Comparison of ENCODE assay signal across 8 cellular contexts in genomic region chr10:122054046-122055025, GRCh38.
A peak's percentile ranks its signal among the peaks of the same experiment; 100 is the strongest.
DNase-seq lines count a peak whose midpoint lies in the region; TF ChIP-seq lines count a peak whose summit lies in the region.

No MANE protein-coding gene starts in this region.

- TF ChIP-seq CTCF in GM12873 (IDR thresholded peaks at IDR 0.05; ENCODE audit: insufficient read depth, low read depth, low read length, missing control alignments) (peak; percentile 61), OCI-LY1 (IDR thresholded peaks at IDR 0.05; ENCODE audit: low read length) (peak; percentile 72)

- H3K36me3 ChIP-seq in OCI-LY1 (ENCODE audit: insufficient read depth, low read length), result no peaks in the 10 kb centered on the region

- no peaks in the 10 kb centered on the region for H4K20me1 ChIP-seq in OCI-LY1 (ENCODE audit: insufficient read depth, low read length)

- no peak overlapping the region for H2AFZ ChIP-seq in OCI-LY1 (ENCODE audit: low read length)

- no peak overlapping the region for H3K4me3 ChIP-seq in OCI-LY1 (ENCODE audit: low read depth, low read length, poor library complexity, severe bottlenecking)

- H3K79me2 ChIP-seq in OCI-LY1 (ENCODE audit: insufficient read depth, low read length), result no peaks in the 10 kb centered on the region

- DNase-seq in fibroblast of gingiva (ENCODE audit: low read depth) (peak; percentile 48), pulmonary artery endothelial cell (ENCODE audit: low read depth, low spot score) (peak; percentile 36), NCI-H2227 (lab: John Stamatoyannopoulos, UW; ENCODE audit: unreplicated experiment) (no peak), NCI-H345 treated with DMSO at 0.1 percent for 48 hours (lab: John Stamatoyannopoulos, UW; ENCODE audit: unreplicated experiment) (no peak), NCI-H1694 (lab: John Stamatoyannopoulos, UW) (no peak)
- no peak for DNase-seq in activated naive CD4-positive, alpha-beta T cell treated with Interleukin-2 at 50 U/mL for 16 hours

- no peak overlapping the region for H3K4me2 ChIP-seq in OCI-LY1 (ENCODE audit: low read length)

- no peaks in the 10 kb centered on the region for H3F3A ChIP-seq in OCI-LY1 (ENCODE audit: insufficient read depth, low read length)

- no peaks in the 10 kb centered on the region for H3K9me2 ChIP-seq in OCI-LY1 (ENCODE audit: low read depth, low read length)

- H3K27me3 ChIP-seq in OCI-LY1 (ENCODE audit: insufficient read depth, low read length), result no peaks in the 10 kb centered on the region

- H3K27ac ChIP-seq in OCI-LY1 (ENCODE audit: low read depth, low read length, poor library complexity, severe bottlenecking), result no peak overlapping the region

- H3K4me1 ChIP-seq in OCI-LY1 (ENCODE audit: insufficient read depth, low read length, severe bottlenecking), result no peaks in the 10 kb centered on the region

- H3K9me3 ChIP-seq in OCI-LY1 (ENCODE audit: low read length), result no peaks in the 10 kb centered on the region

- H3K9ac ChIP-seq in OCI-LY1 (ENCODE audit: low read length), result no peak overlapping the region

Comparison
In these comparisons a context has a peak if more than half of its experiments do, and no peak if none do; other contexts are left out.
1. DNase-seq: peak in fibroblast of gingiva (single experiment) and pulmonary artery endothelial cell (single experiment); none in NCI-H2227 (single experiment), NCI-H345 treated with DMSO at 0.1 percent for 48 hours (single experiment), NCI-H1694 (single experiment) and activated naive CD4-positive, alpha-beta T cell treated with Interleukin-2 at 50 U/mL for 16 hours (single experiment).